In the genomic region with DNA sequence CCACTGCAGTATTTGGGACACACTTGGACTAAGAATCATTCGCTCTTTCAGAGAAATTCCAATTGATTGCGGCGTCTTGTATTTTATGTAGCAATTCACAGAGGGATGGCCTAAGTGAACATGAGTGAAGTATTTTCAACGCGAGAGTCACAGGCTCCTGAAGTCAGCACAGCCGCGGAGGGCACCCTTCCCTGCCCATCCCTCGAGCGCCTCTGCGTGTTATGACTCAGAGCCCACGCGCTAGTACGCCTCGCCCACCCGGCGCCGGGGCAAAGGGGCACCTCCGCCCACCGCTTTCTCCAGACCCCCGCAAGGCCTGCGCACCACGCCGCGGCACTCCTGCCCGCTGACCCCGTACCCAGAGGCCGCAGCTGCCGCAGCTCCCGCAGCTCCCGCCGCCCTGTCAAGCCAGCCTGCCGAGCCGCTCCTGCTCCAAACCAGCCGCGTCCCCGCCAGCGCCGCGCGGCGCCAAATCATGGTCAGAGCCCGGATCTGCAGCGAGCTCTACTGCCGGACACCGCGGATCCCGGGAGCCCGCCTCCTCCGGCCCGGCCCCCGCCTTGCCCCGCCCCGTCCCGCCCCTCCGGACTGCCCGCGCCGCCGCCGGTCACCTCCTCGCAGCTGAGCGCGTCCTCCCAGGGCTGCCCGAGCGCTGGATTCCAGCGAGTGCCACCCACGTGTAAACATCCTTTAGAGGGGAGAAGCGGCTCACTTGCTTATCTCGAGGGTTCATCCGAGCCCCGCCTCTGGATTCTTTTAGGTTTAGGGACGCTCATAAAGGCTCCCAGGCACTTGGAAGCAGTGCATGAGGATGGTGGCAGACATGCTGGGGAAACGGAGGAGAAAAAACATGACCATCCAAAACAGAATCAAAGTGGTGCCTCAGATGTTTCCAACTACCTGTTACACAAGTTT, we compare ENCODE assay signal across 8 cellular contexts. TPM values are rescaled to one million over a fixed set of nuclear protein-coding genes. Genes with fewer than 3 reads are reported as not detected.
DNase-seq lines count a peak whose midpoint lies in the region; ATAC-seq lines count a peak whose summit lies in the region.

A gene with protein sequence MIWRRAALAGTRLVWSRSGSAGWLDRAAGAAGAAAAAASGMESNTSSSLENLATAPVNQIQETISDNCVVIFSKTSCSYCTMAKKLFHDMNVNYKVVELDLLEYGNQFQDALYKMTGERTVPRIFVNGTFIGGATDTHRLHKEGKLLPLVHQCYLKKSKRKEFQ (minus strand): TSS at position 509 of the 915 bp plus-strand sequence. CDS start 32 bp downstream, at position 477.

- ATAC-seq in GM18499 (IDR thresholded peaks at IDR 0.05; ENCODE audit: insufficient read depth, unreplicated experiment): peak; percentile 64
- ATAC-seq in HG02840 (IDR thresholded peaks at IDR 0.05; ENCODE audit: low FRiP score, unreplicated experiment): peak; percentile 94
- peak; percentile 99 for ATAC-seq in right cardiac atrium
- peak; percentile 98 for ATAC-seq in aorta (ENCODE audit: low FRiP score)

- WGBS in right cardiac atrium: under 1% methylated on average over 73 of the region's 73 CpGs
- 0% methylated on average over 64 to 73 of the region's 73 CpGs for WGBS in aorta, 2 donors

- peak within 1 kb of the TSS; percentile 69 for H3K4me3 ChIP-seq in right cardiac atrium (ENCODE audit: low read length)
- peak within 1 kb of the TSS; percentile 55 to 62 for H3K4me3 ChIP-seq in aorta (ENCODE audit: low read length in 2 of 2)

- intact Hi-C loops in right cardiac atrium (cut with DNase I): loop anchor here in 1 of 4 donors (2.0 kb wide), 1 partner anchor 16 kb away; no protein-coding TSS in a partner anchor
- intact Hi-C loops in aorta (cut with DNase I): loop anchor here (1.0 to 10.0 kb wide), 5 partner anchors 17 to 300 kb away; a partner anchor contains a TSS

- H3K27me3 ChIP-seq in right cardiac atrium (ENCODE audit: control insufficient read depth, insufficient read depth) (no peaks in the 10 kb centered on the region), aorta (ENCODE audit: control insufficient read depth in 1 of 2, insufficient read depth in 2 of 2, low read length in 1 of 2) (no peaks in the 10 kb centered on the region)

- H3K36me3 ChIP-seq in aorta (ENCODE audit: control insufficient read depth in 1 of 2, insufficient read depth in 2 of 2, low read length in 1 of 2): no peaks in the 10 kb centered on the region

- H3K27ac ChIP-seq in right cardiac atrium (ENCODE audit: low read length): peak within 1 kb of the TSS; percentile 96
- peak within 1 kb of the TSS; percentile 28 to 83 for H3K27ac ChIP-seq in aorta (ENCODE audit: low read depth in 1 of 2, low read length in 2 of 2)

- H3K4me1 ChIP-seq in right cardiac atrium (ENCODE audit: control insufficient read depth, insufficient read depth, low read length): no peaks in the 10 kb centered on the region
- no peaks in the 10 kb centered on the region for H3K4me1 ChIP-seq in aorta (ENCODE audit: control insufficient read depth in 1 of 2, insufficient read depth in 2 of 2, low read length in 2 of 2)

- DNase-seq in NCI-H146 (lab: John Stamatoyannopoulos, UW) (peak; percentile 90), T-helper 2 cell (peak; percentile 28 to 77 (median 42)), anterior cingulate cortex (lab: John Stamatoyannopoulos, UW) (peak; percentile 19 to 93 (median 82)), right cardiac atrium (peak; percentile 88 to 95 (median 94)), putamen (ENCODE audit: low spot score) (peak; percentile 86), aorta (peak; percentile 86 to 96)

- H3K9me3 ChIP-seq in right cardiac atrium (ENCODE audit: control insufficient read depth, low read length): no peaks in the 10 kb centered on the region
- H3K9me3 ChIP-seq in aorta (ENCODE audit: control insufficient read depth, low read length): no peaks in the 10 kb centered on the region

RNA-seq across cellular contexts. Expression of the gene that starts here (rescaled TPM):
- total RNA-seq in right cardiac atrium (10 to 100 TPM; 25.3 to 32.7 (median 30.2) TPM), aorta (10 to 100 TPM; 13.4 to 14.4 TPM)
- polyA plus RNA-seq in right cardiac atrium (37.3 TPM), aorta (10 to 100 TPM; 14.8 to 30.8 TPM)

Comparison
In these comparisons a context has a peak if more than half of its experiments do, and no peak if none do; other contexts are left out.
1. Peak in every context shown above with its lines: DNase-seq, ATAC-seq, H3K4me3 ChIP-seq and H3K27ac ChIP-seq.
2. DNase-seq: peak in every context shown above with its lines; median percentile 94 in right cardiac atrium; 91 in aorta; 90 in NCI-H146; 86 in putamen; 82 in anterior cingulate cortex; 42 in T-helper 2 cell.